In the genomic region with DNA sequence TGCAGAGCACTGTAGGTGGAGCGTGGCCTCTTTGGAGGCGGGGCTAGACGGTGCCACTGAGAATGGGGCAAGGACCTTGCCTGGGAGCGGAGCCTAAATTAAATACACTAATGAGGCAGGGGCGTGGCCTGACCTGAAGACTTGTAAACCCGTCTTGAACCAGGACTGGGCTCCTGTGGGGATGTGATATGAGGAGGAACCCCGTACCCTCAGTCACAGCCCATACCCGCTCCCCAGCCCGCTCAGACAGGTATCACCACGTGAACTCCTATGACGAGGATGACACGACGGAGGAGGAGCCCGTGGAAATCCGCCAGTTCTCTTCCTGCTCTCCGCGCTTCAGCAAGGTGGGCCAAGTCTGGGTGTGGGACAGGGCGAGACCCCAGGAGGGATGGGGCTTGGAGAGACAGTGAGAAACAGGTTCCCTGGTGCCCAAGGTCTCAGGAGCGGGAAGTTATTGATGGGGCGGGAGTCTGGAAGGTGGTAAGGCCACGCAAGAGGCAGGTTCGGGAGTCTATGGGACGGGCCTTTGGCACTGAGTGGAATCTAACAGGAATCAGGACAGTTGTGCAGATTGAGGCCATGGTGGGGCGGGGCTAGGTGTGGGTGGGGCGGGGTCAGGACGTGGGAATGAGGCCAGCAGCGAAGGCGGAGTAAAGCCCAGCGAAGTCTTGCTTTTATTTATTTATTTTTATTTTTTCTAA, we compare ENCODE assay signal across 1 cellular context.
TF ChIP-seq lines count a peak whose summit lies in the region.

No MANE protein-coding gene starts in this region.

TF ChIP-seq in GM12878, 131 proteins besides CTCF, POLR2A, EP300 and RAD21:
- no peak for TF ChIP-seq SP1 (IDR thresholded peaks at IDR 0.05; ENCODE audit: low read depth, low read length)
- no peak for TF ChIP-seq BRCA1 (IDR thresholded peaks at IDR 0.05; ENCODE audit: low read depth, low read length)
